In the genomic region with DNA sequence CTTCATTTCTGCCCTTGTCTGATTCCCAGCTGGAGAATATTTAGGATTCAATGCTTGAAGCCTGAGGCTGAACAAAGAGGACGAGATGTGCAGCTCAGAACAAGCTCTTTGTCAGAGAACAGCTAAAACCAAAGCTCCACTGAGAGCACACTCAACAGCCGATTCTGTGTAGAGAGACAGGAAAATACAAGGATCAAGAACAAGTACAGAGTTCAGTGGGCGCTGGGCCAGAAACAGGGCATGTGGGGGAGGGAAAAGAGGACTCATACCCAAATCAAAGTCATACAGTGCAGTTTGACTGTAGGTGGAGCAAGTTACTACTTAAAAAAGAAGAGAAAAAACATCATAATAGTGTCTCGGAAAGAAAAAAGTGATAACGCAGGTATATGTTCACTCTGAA, we compare ENCODE assay signal across 1 cellular context.
TF ChIP-seq lines count a peak whose summit lies in the region.

A gene (minus strand): TSS at position 176 of the 400 bp plus-strand sequence.

TF ChIP-seq in GM12878, 131 proteins besides CTCF, POLR2A, EP300 and RAD21:
- TF ChIP-seq FOXM1 (IDR thresholded peaks at IDR 0.05; ENCODE audit: low read depth, low read length) (no peak), ZNF622 (IDR thresholded peaks at IDR 0.05) (no peak), NFYA (IDR thresholded peaks at IDR 0.05; ENCODE audit: borderline replicate concordance, low read depth, low read length) (no peak), TCF3 (IDR thresholded peaks at IDR 0.05; ENCODE audit: borderline replicate concordance, insufficient read depth, low read depth, low read length) (no peak), MEF2B (IDR thresholded peaks at IDR 0.05; ENCODE audit: partially characterized antibody, poor library complexity, severe bottlenecking) (no peak), YY1 (IDR thresholded peaks at IDR 0.05; ENCODE audit: low read depth, low read length) (no peak), JUNB (IDR thresholded peaks at IDR 0.05) (no peak), SMC3 (IDR thresholded peaks at IDR 0.05; ENCODE audit: borderline replicate concordance, low read length) (no peak), NR2C2 (IDR thresholded peaks at IDR 0.05; ENCODE audit: borderline replicate concordance, control insufficient read depth, insufficient read length, low read depth) (no peak), ZBED1 (IDR thresholded peaks at IDR 0.05; ENCODE audit: borderline replicate concordance) (no peak), PAX5 (IDR thresholded peaks at IDR 0.05; ENCODE audit: borderline replicate concordance, low read depth, low read length) (no peak), NRF1 (conservative IDR thresholded peaks at IDR 0.05; ENCODE audit: low read depth, low read length) (no peak)
- TF ChIP-seq, protein P1, sequence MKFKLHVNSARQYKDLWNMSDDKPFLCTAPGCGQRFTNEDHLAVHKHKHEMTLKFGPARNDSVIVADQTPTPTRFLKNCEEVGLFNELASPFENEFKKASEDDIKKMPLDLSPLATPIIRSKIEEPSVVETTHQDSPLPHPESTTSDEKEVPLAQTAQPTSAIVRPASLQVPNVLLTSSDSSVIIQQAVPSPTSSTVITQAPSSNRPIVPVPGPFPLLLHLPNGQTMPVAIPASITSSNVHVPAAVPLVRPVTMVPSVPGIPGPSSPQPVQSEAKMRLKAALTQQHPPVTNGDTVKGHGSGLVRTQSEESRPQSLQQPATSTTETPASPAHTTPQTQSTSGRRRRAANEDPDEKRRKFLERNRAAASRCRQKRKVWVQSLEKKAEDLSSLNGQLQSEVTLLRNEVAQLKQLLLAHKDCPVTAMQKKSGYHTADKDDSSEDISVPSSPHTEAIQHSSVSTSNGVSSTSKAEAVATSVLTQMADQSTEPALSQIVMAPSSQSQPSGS (IDR thresholded peaks at IDR 0.05; ENCODE audit: low read length), result no peak
- TF ChIP-seq, protein P2, sequence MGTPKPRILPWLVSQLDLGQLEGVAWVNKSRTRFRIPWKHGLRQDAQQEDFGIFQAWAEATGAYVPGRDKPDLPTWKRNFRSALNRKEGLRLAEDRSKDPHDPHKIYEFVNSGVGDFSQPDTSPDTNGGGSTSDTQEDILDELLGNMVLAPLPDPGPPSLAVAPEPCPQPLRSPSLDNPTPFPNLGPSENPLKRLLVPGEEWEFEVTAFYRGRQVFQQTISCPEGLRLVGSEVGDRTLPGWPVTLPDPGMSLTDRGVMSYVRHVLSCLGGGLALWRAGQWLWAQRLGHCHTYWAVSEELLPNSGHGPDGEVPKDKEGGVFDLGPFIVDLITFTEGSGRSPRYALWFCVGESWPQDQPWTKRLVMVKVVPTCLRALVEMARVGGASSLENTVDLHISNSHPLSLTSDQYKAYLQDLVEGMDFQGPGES (IDR thresholded peaks at IDR 0.05), result no peak
- TF ChIP-seq, protein P3, sequence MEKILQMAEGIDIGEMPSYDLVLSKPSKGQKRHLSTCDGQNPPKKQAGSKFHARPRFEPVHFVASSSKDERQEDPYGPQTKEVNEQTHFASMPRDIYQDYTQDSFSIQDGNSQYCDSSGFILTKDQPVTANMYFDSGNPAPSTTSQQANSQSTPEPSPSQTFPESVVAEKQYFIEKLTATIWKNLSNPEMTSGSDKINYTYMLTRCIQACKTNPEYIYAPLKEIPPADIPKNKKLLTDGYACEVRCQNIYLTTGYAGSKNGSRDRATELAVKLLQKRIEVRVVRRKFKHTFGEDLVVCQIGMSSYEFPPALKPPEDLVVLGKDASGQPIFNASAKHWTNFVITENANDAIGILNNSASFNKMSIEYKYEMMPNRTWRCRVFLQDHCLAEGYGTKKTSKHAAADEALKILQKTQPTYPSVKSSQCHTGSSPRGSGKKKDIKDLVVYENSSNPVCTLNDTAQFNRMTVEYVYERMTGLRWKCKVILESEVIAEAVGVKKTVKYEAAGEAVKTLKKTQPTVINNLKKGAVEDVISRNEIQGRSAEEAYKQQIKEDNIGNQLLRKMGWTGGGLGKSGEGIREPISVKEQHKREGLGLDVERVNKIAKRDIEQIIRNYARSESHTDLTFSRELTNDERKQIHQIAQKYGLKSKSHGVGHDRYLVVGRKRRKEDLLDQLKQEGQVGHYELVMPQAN (conservative IDR thresholded peaks at IDR 0.05), result no peak
- TF ChIP-seq, protein P4, sequence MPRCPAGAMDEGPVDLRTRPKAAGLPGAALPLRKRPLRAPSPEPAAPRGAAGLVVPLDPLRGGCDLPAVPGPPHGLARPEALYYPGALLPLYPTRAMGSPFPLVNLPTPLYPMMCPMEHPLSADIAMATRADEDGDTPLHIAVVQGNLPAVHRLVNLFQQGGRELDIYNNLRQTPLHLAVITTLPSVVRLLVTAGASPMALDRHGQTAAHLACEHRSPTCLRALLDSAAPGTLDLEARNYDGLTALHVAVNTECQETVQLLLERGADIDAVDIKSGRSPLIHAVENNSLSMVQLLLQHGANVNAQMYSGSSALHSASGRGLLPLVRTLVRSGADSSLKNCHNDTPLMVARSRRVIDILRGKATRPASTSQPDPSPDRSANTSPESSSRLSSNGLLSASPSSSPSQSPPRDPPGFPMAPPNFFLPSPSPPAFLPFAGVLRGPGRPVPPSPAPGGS (IDR thresholded peaks at IDR 0.05; ENCODE audit: borderline replicate concordance, insufficient read depth, low read depth, low read length, poor library complexity, severe bottlenecking), result no peak
- TF ChIP-seq, protein P5, sequence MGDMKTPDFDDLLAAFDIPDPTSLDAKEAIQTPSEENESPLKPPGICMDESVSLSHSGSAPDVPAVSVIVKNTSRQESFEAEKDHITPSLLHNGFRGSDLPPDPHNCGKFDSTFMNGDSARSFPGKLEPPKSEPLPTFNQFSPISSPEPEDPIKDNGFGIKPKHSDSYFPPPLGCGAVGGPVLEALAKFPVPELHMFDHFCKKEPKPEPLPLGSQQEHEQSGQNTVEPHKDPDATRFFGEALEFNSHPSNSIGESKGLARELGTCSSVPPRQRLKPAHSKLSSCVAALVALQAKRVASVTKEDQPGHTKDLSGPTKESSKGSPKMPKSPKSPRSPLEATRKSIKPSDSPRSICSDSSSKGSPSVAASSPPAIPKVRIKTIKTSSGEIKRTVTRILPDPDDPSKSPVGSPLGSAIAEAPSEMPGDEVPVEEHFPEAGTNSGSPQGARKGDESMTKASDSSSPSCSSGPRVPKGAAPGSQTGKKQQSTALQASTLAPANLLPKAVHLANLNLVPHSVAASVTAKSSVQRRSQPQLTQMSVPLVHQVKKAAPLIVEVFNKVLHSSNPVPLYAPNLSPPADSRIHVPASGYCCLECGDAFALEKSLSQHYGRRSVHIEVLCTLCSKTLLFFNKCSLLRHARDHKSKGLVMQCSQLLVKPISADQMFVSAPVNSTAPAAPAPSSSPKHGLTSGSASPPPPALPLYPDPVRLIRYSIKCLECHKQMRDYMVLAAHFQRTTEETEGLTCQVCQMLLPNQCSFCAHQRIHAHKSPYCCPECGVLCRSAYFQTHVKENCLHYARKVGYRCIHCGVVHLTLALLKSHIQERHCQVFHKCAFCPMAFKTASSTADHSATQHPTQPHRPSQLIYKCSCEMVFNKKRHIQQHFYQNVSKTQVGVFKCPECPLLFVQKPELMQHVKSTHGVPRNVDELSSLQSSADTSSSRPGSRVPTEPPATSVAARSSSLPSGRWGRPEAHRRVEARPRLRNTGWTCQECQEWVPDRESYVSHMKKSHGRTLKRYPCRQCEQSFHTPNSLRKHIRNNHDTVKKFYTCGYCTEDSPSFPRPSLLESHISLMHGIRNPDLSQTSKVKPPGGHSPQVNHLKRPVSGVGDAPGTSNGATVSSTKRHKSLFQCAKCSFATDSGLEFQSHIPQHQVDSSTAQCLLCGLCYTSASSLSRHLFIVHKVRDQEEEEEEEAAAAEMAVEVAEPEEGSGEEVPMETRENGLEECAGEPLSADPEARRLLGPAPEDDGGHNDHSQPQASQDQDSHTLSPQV (IDR thresholded peaks at IDR 0.05), result no peak
- TF ChIP-seq, protein P6, sequence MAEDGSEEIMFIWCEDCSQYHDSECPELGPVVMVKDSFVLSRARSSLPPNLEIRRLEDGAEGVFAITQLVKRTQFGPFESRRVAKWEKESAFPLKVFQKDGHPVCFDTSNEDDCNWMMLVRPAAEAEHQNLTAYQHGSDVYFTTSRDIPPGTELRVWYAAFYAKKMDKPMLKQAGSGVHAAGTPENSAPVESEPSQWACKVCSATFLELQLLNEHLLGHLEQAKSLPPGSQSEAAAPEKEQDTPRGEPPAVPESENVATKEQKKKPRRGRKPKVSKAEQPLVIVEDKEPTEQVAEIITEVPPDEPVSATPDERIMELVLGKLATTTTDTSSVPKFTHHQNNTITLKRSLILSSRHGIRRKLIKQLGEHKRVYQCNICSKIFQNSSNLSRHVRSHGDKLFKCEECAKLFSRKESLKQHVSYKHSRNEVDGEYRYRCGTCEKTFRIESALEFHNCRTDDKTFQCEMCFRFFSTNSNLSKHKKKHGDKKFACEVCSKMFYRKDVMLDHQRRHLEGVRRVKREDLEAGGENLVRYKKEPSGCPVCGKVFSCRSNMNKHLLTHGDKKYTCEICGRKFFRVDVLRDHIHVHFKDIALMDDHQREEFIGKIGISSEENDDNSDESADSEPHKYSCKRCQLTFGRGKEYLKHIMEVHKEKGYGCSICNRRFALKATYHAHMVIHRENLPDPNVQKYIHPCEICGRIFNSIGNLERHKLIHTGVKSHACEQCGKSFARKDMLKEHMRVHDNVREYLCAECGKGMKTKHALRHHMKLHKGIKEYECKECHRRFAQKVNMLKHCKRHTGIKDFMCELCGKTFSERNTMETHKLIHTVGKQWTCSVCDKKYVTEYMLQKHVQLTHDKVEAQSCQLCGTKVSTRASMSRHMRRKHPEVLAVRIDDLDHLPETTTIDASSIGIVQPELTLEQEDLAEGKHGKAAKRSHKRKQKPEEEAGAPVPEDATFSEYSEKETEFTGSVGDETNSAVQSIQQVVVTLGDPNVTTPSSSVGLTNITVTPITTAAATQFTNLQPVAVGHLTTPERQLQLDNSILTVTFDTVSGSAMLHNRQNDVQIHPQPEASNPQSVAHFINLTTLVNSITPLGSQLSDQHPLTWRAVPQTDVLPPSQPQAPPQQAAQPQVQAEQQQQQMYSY (CRISPR knock-in tag; IDR thresholded peaks at IDR 0.05), result no peak
TF ChIP-seq in GM12878: peak in this region for 0.
